Comparison of ENCODE assay signal across 20 cellular contexts in the genomic region with DNA sequence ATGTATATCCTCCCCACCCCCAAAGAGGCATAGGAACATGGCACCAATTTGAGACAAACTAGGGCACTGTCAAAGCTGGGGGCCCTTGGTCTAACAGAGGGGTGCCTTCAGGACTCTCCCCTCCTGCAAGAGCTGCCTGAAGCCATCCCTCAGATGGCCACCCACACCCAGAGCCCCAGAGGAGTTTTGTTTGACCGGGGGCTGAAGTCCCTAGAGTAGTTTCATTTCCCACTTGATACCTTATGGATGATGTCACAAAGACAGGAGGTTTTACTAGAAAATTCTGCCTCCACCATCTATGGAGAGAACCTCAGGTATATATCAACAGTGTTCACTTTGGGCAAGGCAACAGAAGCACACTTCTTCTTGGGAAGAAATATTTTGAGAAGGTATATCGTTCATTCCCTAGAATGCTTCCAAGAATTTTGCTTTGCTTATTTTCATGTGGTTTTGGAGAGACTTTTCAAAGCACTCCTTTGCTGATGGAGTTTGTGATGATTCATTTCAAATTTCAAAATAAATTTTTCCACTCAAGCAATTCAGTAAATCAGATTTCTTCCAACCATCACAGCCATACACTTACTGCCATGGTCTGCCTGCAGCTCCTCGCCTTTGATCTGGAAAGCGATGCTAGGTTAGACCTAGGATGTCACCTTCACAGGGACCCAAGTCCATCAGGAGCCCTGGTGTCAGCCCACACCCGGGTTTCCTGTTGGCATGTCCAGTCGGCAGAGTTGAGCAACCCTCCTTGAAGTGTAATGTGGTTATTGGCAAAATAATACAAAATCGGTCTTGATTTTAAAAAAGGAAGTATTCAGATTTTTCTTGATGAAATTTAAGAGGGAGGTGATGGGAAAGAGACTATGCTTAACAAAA.
"Had no signal": no experiment of that assay in that cellular context is flagged by ENCODE, and none has a peak within 500 bp of the region (broad histone marks: within the 10 kb centered on the region; RNA-seq: fewer than 3 reads in every experiment).

No MANE protein-coding gene starts in this region.

- H3K9me3 ChIP-seq: gastrocnemius medialis, heart left ventricle, lower lobe of right lung, ovary, tibial nerve, uterus had no signal

- H3K4me3 ChIP-seq: gastrocnemius medialis, heart left ventricle, lower lobe of right lung, ovary, tibial nerve, uterus had no signal

- H3K36me3 ChIP-seq: gastrocnemius medialis, heart left ventricle, lower lobe of right lung, ovary, tibial nerve, uterus had no signal

- H3K4me1 ChIP-seq: gastrocnemius medialis, uterus had no signal

- H3K27me3 ChIP-seq: gastrocnemius medialis, ovary, tibial nerve, uterus had no signal

- ATAC-seq: activated naive CD4-positive, alpha-beta T cell treated with anti-CD3 and anti-CD28 coated beads, Interleukin-2, amount 50 U/mL, for 72 hours; activated T-cell treated with anti-CD3 and anti-CD28 coated beads, Interleukin-2, amount 50 U/mL, for 4 hours; effector memory CD8-positive, alpha-beta T cell; gastrocnemius medialis; heart left ventricle; left cardiac atrium; lower lobe of right lung; stimulated activated effector memory CD8-positive, alpha-beta T cell treated with anti-CD3 and anti-CD28 coated beads, Interleukin-12 subunit alpha, Interleukin-12 subunit beta, amount 100 ng/mL, for 72 hours; WTC11 had no signal

- H3K27ac ChIP-seq: gastrocnemius medialis, heart left ventricle, lower lobe of right lung, ovary, tibial nerve, uterus had no signal

- DNase-seq: activated CD4-positive, alpha-beta memory T cell treated with anti-CD3 and anti-CD28 coated beads, Interleukin-2, amount 10 ng/mL, durations not matched to agents 7 days and 5 days; activated CD4-positive, alpha-beta T cell treated with anti-CD3 and anti-CD28 coated beads for 4 hours; activated gamma-delta T cell; activated T-cell treated with anti-CD3 and anti-CD28 coated beads, Interleukin-2, amount 50 U/mL, for 4 hours; amniotic stem cell; dermis blood vessel endothelial cell; effector memory CD8-positive, alpha-beta T cell; gastrocnemius medialis; heart left ventricle; immature natural killer cell; left cardiac atrium; lower lobe of right lung; ovary; stimulated activated CD4-positive, alpha-beta T cell treated with anti-CD3 and anti-CD28 coated beads, Interleukin-12 subunit alpha, Interleukin-12 subunit beta, amount 100 ng/mL, for 4 hours; T-helper 2 cell; uterus had no signal
